Comparison of ENCODE assay signal across 8 cellular contexts in the genomic region with DNA sequence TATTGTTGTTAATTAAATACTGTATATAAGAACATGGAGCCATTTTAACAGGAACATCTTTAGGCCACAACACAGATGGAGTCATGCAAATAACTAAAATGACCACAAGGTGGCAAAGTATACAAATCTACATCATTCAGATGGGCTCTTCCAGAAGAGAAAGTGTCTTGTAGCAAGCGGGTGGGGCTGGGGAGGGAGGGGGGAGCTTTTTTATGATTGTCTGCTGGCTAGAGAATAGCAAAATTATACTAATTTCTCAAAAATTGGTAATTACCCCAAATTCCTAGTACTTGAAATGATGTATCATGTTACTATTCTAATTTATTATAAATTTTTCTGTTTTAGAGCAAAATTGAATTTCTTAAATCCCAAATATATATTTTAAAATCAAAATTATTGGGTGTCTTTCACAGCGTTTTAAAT.
DNase-seq lines count a peak whose midpoint lies in the region; ATAC-seq and TF ChIP-seq lines count a peak whose summit lies in the region.

No MANE protein-coding gene starts in this region.

- H3K4me3 ChIP-seq in left lung: no peak overlapping the region

- peak; percentile 44 for TF ChIP-seq CTCF in Calu3 (IDR thresholded peaks at IDR 0.05; ENCODE audit: unreplicated experiment)
- peak; percentile 44 to 49 for TF ChIP-seq CTCF in left lung (IDR thresholded peaks at IDR 0.05)

- DNase-seq in Calu3 (peak; percentile 8), HS-5 (ENCODE audit: low read depth) (peak; percentile 29), NCI-H748 (lab: John Stamatoyannopoulos, UW; ENCODE audit: unreplicated experiment) (peak; percentile 76), cerebellar cortex (ENCODE audit: low spot score) (peak; percentile 37), left lung (no peak), GOT3 (lab: John Stamatoyannopoulos, UW) (no peak)
- DNase-seq in activated effector memory CD4-positive, alpha-beta T cell treated with anti-CD3 and anti-CD28 coated beads, Interleukin-2, amount 50 U/mL, for 16 hours: no peak

- no peaks in the 10 kb centered on the region for H3K36me3 ChIP-seq in left lung

- H3K4me3 Mint-ChIP-seq in Calu3 (ENCODE audit: low read depth, unreplicated experiment): no peak overlapping the region

- H3K27me3 ChIP-seq in left lung: no peaks in the 10 kb centered on the region

- no peaks in the 10 kb centered on the region for H3K4me1 ChIP-seq in left lung

- no peaks in the 10 kb centered on the region for H3K27me3 Mint-ChIP-seq in Calu3 (ENCODE audit: unreplicated experiment)

- H3K9me3 Mint-ChIP-seq in Calu3 (ENCODE audit: low read depth, unreplicated experiment): no peaks in the 10 kb centered on the region

- no peaks in the 10 kb centered on the region for H3K36me3 Mint-ChIP-seq in Calu3 (ENCODE audit: insufficient read depth, unreplicated experiment)

- no peak overlapping the region for H3K27ac Mint-ChIP-seq in Calu3 (ENCODE audit: unreplicated experiment)

- no TSS peak for BruUV-seq in Calu3 (replicated peaks; lab: Mats Ljungman, UMichigan)

- H3K9me3 ChIP-seq in left lung: no peaks in the 10 kb centered on the region

- ATAC-seq in GM19467 (IDR thresholded peaks at IDR 0.05; ENCODE audit: unreplicated experiment) (peak; percentile 86), left lung (peak; percentile 85)

- CTCF ChIA-PET in Calu3 (lab: Charles Lee): interaction anchor here (1.5 kb wide), 1 partner anchor 666 kb away, joined by 4 read pairs; no protein-coding TSS in a partner anchor

- H3K27ac ChIP-seq in left lung: no peak overlapping the region

- intact Hi-C loops in Calu3 (cut with micrococcal nuclease; ENCODE audit: unreplicated experiment): loop anchor here (1.0 to 5.0 kb wide), 4 partner anchors 208 to 894 kb away; no protein-coding TSS in a partner anchor
- intact Hi-C loops in left lung (cut with DNase I): loop anchor here in 1 of 2 donors (5.0 to 10.0 kb wide), 2 partner anchors 458 to 666 kb away; no protein-coding TSS in a partner anchor

- H3K4me1 Mint-ChIP-seq in Calu3 (ENCODE audit: low read depth, unreplicated experiment): no peaks in the 10 kb centered on the region

Comparison
In these comparisons a context has a peak if more than half of its experiments do, and no peak if none do; other contexts are left out.
1. DNase-seq: peak in Calu3 (single experiment), HS-5 (single experiment), NCI-H748 (single experiment) and cerebellar cortex (single experiment); none in left lung (0 of 2), activated effector memory CD4-positive, alpha-beta T cell treated with anti-CD3 and anti-CD28 coated beads, Interleukin-2, amount 50 U/mL, for 16 hours (single experiment) and GOT3 (single experiment).